ENCODE assay signal across 15 cellular contexts in genomic region chr16:12639044-12639443, GRCh38.
DNase-seq lines count a peak whose midpoint lies in the region; ATAC-seq, FAIRE-seq and TF ChIP-seq lines count a peak whose summit lies in the region.
"Had no signal": no experiment of that assay in that cellular context is flagged by ENCODE, and none has a peak within 500 bp of the region (broad histone marks: within the 10 kb centered on the region; RNA-seq: fewer than 3 reads in every experiment).

No MANE protein-coding gene starts in this region.

- TF ChIP-seq RAD21 in IMR-90 (IDR thresholded peaks at IDR 0.05; ENCODE audit: low read length) (no peak), GM12878 (IDR thresholded peaks at IDR 0.05; ENCODE audit: insufficient read depth, low read depth, low read length) (no peak)

- intact Hi-C loops in IMR-90 (cut with micrococcal nuclease) (no loop called here), GM12878 (cut with micrococcal nuclease; ENCODE audit: unreplicated experiment) (no loop called here), A673 (cut with micrococcal nuclease; ENCODE audit: unreplicated experiment) (no loop called here)

- no peaks in the 10 kb centered on the region for H3K9me1 ChIP-seq in IMR-90 (ENCODE audit: insufficient read depth, low read length)

- CTCF ChIA-PET in IMR-90 (lab: Yijun Ruan, JAX) (no interaction called here), GM12878 (lab: Yijun Ruan, JAX) (no interaction called here), GM10248 (lab: Yijun Ruan, JAX) (interaction anchor here (2.3 kb wide), 1 partner anchor 12 kb away, joined by 6 read pairs; no protein-coding TSS in a partner anchor), A673 (lab: Charles Lee) (no interaction called here)

- H4K5ac ChIP-seq in IMR-90 (ENCODE audit: low read depth, low read length): no peak overlapping the region
- H4K5ac ChIP-seq in mesendoderm (ENCODE audit: low read length): no peak overlapping the region

- H3K4me1 ChIP-seq in IMR-90 (ENCODE audit: control insufficient read depth, insufficient read depth, low read length): no peaks in the 10 kb centered on the region
- no peaks in the 10 kb centered on the region for H3K4me1 ChIP-seq in GM12878 (ENCODE audit: control insufficient read depth, insufficient read depth, low read length)
- H3K4me1 ChIP-seq in mesendoderm (ENCODE audit: control insufficient read depth, low read depth, low read length): no peaks in the 10 kb centered on the region
- no peaks in the 10 kb centered on the region for H3K4me1 ChIP-seq in A673 (ENCODE audit: insufficient read depth, low read length, poor library complexity, severe bottlenecking)
- H3K4me1 ChIP-seq: HAP-1, prostate gland, uterus had no signal

- H3K79me1 ChIP-seq in IMR-90 (ENCODE audit: low read depth in 1 of 2, low read length in 2 of 2) (no peaks in the 10 kb centered on the region), mesendoderm (ENCODE audit: low read length) (no peaks in the 10 kb centered on the region)

- in situ Hi-C loops in IMR-90 (cut with MboI; ENCODE audit: low sequenced_read_pairs): no loop called here
- in situ Hi-C loops in GM12878 (cut with MboI): no loop called here

- no peak for TF ChIP-seq CTCF in IMR-90 (conservative IDR thresholded peaks at IDR 0.05; ENCODE audit: low read depth, low read length)
- TF ChIP-seq CTCF in GM12878 (IDR thresholded peaks at IDR 0.05 in 2 of 3, conservative IDR thresholded peaks at IDR 0.05 in 1 of 3; ENCODE audit: control insufficient read depth in 2 of 3, extremely low read depth in 1 of 3, insufficient read depth in 1 of 3, low read depth in 3 of 3, low read length in 3 of 3): no peak
- TF ChIP-seq CTCF in GM10248 (IDR thresholded peaks at IDR 0.05; ENCODE audit: control extremely low read depth, extremely low read depth, low read depth, missing control alignments): no peak
- TF ChIP-seq CTCF in A673 (conservative IDR thresholded peaks at IDR 0.05; ENCODE audit: low read depth, low read length): no peak

- H3K36me3 ChIP-seq in IMR-90 (ENCODE audit: control insufficient read depth, insufficient read depth, low read length): no peaks in the 10 kb centered on the region
- no peaks in the 10 kb centered on the region for H3K36me3 ChIP-seq in GM12878 (ENCODE audit: control insufficient read depth in 2 of 2, insufficient read depth in 2 of 2, low read length in 1 of 2)
- no peaks in the 10 kb centered on the region for H3K36me3 ChIP-seq in mesendoderm (ENCODE audit: control insufficient read depth, insufficient read depth, low read length)
- H3K36me3 ChIP-seq in A673 (ENCODE audit: insufficient read depth, low read length, poor library complexity, severe bottlenecking): no peaks in the 10 kb centered on the region
- H3K36me3 ChIP-seq: HAP-1, prostate gland, uterus had no signal

- no peak for FAIRE-seq in GM12878 (lab: Jason Lieb, UNC)

- H2AFZ ChIP-seq in IMR-90 (replicated peaks; ENCODE audit: low read length, poor library complexity) (no peak overlapping the region), GM12878 (ENCODE audit: control insufficient read depth, low read depth, low read length) (no peak overlapping the region)

- H2BK120ac ChIP-seq in IMR-90 (ENCODE audit: low read depth, low read length) (no peak overlapping the region), mesendoderm (ENCODE audit: low read depth, low read length) (no peak overlapping the region)

- H3K18ac ChIP-seq in IMR-90 (ENCODE audit: low read depth, low read length): no peak overlapping the region
- no peak overlapping the region for H3K18ac ChIP-seq in mesendoderm (ENCODE audit: low read length)

- no peak overlapping the region for H2AK9ac ChIP-seq in IMR-90 (replicated peaks; ENCODE audit: low read depth, low read length, poor library complexity)

- dilution Hi-C loops in IMR-90 (cut with HindIII; ENCODE audit: low sequenced_read_pairs, unreplicated experiment): no loop called here

- TF ChIP-seq POLR2A in IMR-90 (IDR thresholded peaks at IDR 0.05; ENCODE audit: low read depth, low read length): no peak
- no peak for TF ChIP-seq POLR2A in GM12878 (IDR thresholded peaks at IDR 0.05; ENCODE audit: low read depth, low read length)

- H3K27ac ChIP-seq in IMR-90 (ENCODE audit: insufficient read depth, low read length) (no peak overlapping the region), GM12878 (ENCODE audit: control insufficient read depth, insufficient read depth) (no peak overlapping the region), mesendoderm (ENCODE audit: low read depth, low read length) (no peak overlapping the region), A673 (ENCODE audit: low read depth, low read length, poor library complexity, severe bottlenecking) (no peak overlapping the region)
- H3K27ac ChIP-seq: C4-2B, prostate gland, uterus had no signal

- no peak overlapping the region for H3K9ac ChIP-seq in IMR-90 (ENCODE audit: low read depth, low read length)
- H3K9ac ChIP-seq in GM12878 (ENCODE audit: control insufficient read depth, insufficient read depth, low read length): no peak overlapping the region
- H3K9ac ChIP-seq in mesendoderm (ENCODE audit: low read length): no peak overlapping the region

- no peak overlapping the region for H2BK20ac ChIP-seq in IMR-90 (ENCODE audit: low read depth, low read length)

- no peak for TF ChIP-seq EP300 in GM12878 (IDR thresholded peaks at IDR 0.05; ENCODE audit: borderline replicate concordance in 1 of 2, control insufficient read depth in 1 of 2, low read depth in 2 of 2, low read length in 2 of 2)

- H4K91ac ChIP-seq in IMR-90 (ENCODE audit: insufficient read depth, low read depth, low read length): no peak overlapping the region

- H3K9me3 ChIP-seq in IMR-90 (ENCODE audit: control insufficient read depth, insufficient read depth, low read length) (peaks cover 6% of the 10 kb centered on the region), GM12878 (replicated peaks; ENCODE audit: control insufficient read depth, insufficient read depth, low read length) (no peaks in the 10 kb centered on the region; the same call in 2 of the 3 replicates), A673 (ENCODE audit: low read depth, low read length, poor library complexity, severe bottlenecking) (no peaks in the 10 kb centered on the region)
- H3K9me3 ChIP-seq: HAP-1, prostate gland, uterus had no signal

- ATAC-seq in IMR-90 (ENCODE audit: low read depth): no peak
- ATAC-seq in GM12878: 0 out of 3 replicates have a peak, but pooled peaks have one; percentile 19
- no peak for ATAC-seq in stimulated activated naive CD8-positive, alpha-beta T cell treated with anti-CD3 and anti-CD28 coated beads, Interleukin-15, Interleukin-2, amounts not matched to agents 100 U/mL and 50 U/mL, for 24 hours

- POLR2A ChIA-PET in IMR-90 (lab: Charles Lee; ENCODE audit: unreplicated experiment) (no interaction called here), GM12878 (lab: Charles Lee) (no interaction called here), GM10248 (lab: Yijun Ruan, JAX) (no interaction called here), A673 (lab: Charles Lee; ENCODE audit: low non-redundant PET) (no interaction called here)

- no peak overlapping the region for H3K4me2 ChIP-seq in IMR-90 (ENCODE audit: low read depth, low read length)
- H3K4me2 ChIP-seq in GM12878 (ENCODE audit: control insufficient read depth, insufficient read depth): no peak overlapping the region
- H3K4me2 ChIP-seq in mesendoderm (ENCODE audit: low read length): no peak overlapping the region

- no peak overlapping the region for H3K56ac ChIP-seq in IMR-90 (ENCODE audit: extremely low read depth, insufficient read depth, low read length)
- H3K56ac ChIP-seq in mesendoderm (ENCODE audit: low read length): no peak overlapping the region

- H3K79me2 ChIP-seq in GM12878 (ENCODE audit: control insufficient read depth, insufficient read depth, low read length): no peaks in the 10 kb centered on the region
- no peaks in the 10 kb centered on the region for H3K79me2 ChIP-seq in mesendoderm (ENCODE audit: control insufficient read depth, insufficient read depth, low read length)

- BruUV-seq in IMR-90 (replicated peaks; lab: Mats Ljungman, UMichigan) (no TSS peak), GM12878 (replicated peaks; lab: Mats Ljungman, UMichigan) (no TSS peak), A673 (replicated peaks; lab: Mats Ljungman, UMichigan) (no TSS peak)

- H2AK5ac ChIP-seq in IMR-90 (ENCODE audit: low read depth, low read length) (no peak overlapping the region), mesendoderm (ENCODE audit: low read length) (no peak overlapping the region)

- H4K20me1 ChIP-seq in IMR-90 (ENCODE audit: insufficient read depth, low read length) (no peaks in the 10 kb centered on the region), GM12878 (ENCODE audit: control insufficient read depth, insufficient read depth) (no peaks in the 10 kb centered on the region)

- H3K27me3 ChIP-seq in IMR-90 (ENCODE audit: control insufficient read depth, insufficient read depth, low read length): no peaks in the 10 kb centered on the region
- no peaks in the 10 kb centered on the region for H3K27me3 ChIP-seq in GM12878 (replicated peaks in 1 of 2; ENCODE audit: control insufficient read depth in 2 of 2, insufficient read depth in 2 of 2, low read length in 1 of 2)
- H3K27me3 ChIP-seq in mesendoderm (ENCODE audit: insufficient read depth, low read length, poor library complexity): no peaks in the 10 kb centered on the region
- H3K27me3 ChIP-seq in A673 (replicated peaks; ENCODE audit: insufficient read depth, low read depth, low read length, poor library complexity): no peaks in the 10 kb centered on the region
- H3K27me3 ChIP-seq: uterus had no signal

- 33% methylated on average over 1 of the region's 4 CpGs; no CpG with 5 or more reads in 1 of the 2 experiments for WGBS in IMR-90 (ENCODE audit: extremely low coverage in 2 of 2, insufficient read length in 1 of 2), 2 experiments
- 44% methylated on average over 3 of the region's 4 CpGs for WGBS in GM12878 (ENCODE audit: insufficient coverage, insufficient replicate concordance, low lambda C conversion rate, missing lambda C conversion rate)
- WGBS in mesendoderm (ENCODE audit: extremely low coverage, insufficient coverage, low lambda C conversion rate): no CpG with 5 or more reads among the region's 4 CpGs

- H3K23ac ChIP-seq in IMR-90 (ENCODE audit: low read depth, low read length): no peak overlapping the region
- H3K23ac ChIP-seq in mesendoderm (ENCODE audit: low read length): no peak overlapping the region

- RAD21 ChIA-PET in GM12878 (lab: Charles Lee; ENCODE audit: unreplicated experiment): no interaction called here

- H2BK5ac ChIP-seq in IMR-90 (ENCODE audit: low read depth, low read length, poor library complexity, severe bottlenecking): no peak overlapping the region
- H2BK5ac ChIP-seq in mesendoderm (ENCODE audit: low read length): no peak overlapping the region

- H2BK15ac ChIP-seq in IMR-90 (ENCODE audit: low read depth, low read length) (no peak overlapping the region), mesendoderm (replicated peaks; ENCODE audit: low read depth) (no peak overlapping the region)

- peak; percentile 48 for DNase-seq in AG20443 (ENCODE audit: low spot score)
- peak; percentile 39 for DNase-seq in IMR-90
- no peak for DNase-seq in GM12878 (ENCODE audit: low read depth, low spot score)
- DNase-seq in mesendoderm: peak; percentile 60
- DNase-seq in iPS-NIHi11 (ENCODE audit: low spot score): no peak
- DNase-seq in GM10248 (ENCODE audit: extremely low spot score): no peak
- DNase-seq in stimulated activated naive CD8-positive, alpha-beta T cell treated with anti-CD3 and anti-CD28 coated beads, Interleukin-15, Interleukin-2, amounts not matched to agents 100 U/mL and 50 U/mL, for 24 hours: no peak
- DNase-seq in A673 (ENCODE audit: low spot score): no peak
- DNase-seq: activated naive CD4-positive, alpha-beta T cell treated with Interleukin-2 at 50 U/mL for 16 hours; NCI-H1436; NCI-H526; uterus had no signal

- no peak overlapping the region for H3K14ac ChIP-seq in IMR-90 (replicated peaks; ENCODE audit: low read depth, low read length)

- SMC1A ChIA-PET in GM12878 (lab: Charles Lee; ENCODE audit: uncharacterized antibody, unreplicated experiment): interaction anchor here (0.5 to 1.0 kb wide), 4 partner anchors 8 to 100 kb away, joined by 3 read pairs; no protein-coding TSS in a partner anchor

- H3K4me3 ChIP-seq in IMR-90 (ENCODE audit: insufficient read depth, low read depth, low read length) (no peak overlapping the region), GM12878 (no peak overlapping the region), mesendoderm (ENCODE audit: low read length) (no peak overlapping the region), A673 (ENCODE audit: low read depth, low read length, poor library complexity, severe bottlenecking) (no peak overlapping the region)
- H3K4me3 ChIP-seq: HAP-1, prostate gland, uterus had no signal

- H3K4ac ChIP-seq in IMR-90 (ENCODE audit: low read depth, low read length): no peak overlapping the region
- H3K4ac ChIP-seq in mesendoderm (ENCODE audit: low read depth, low read length): no peak overlapping the region

- no peak overlapping the region for H4K8ac ChIP-seq in IMR-90 (ENCODE audit: low read depth in 2 of 2, low read length in 2 of 2)
- H4K8ac ChIP-seq in mesendoderm (ENCODE audit: low read depth, low read length): no peak overlapping the region

Comparison
In these comparisons a context has a peak if more than half of its experiments do, and no peak if none do; other contexts are left out.
1. DNase-seq: peak in AG20443 (single experiment), IMR-90 (single experiment) and mesendoderm (single experiment); none in GM12878 (single experiment), iPS-NIHi11 (single experiment), GM10248 (single experiment), stimulated activated naive CD8-positive, alpha-beta T cell treated with anti-CD3 and anti-CD28 coated beads, Interleukin-15, Interleukin-2, amounts not matched to agents 100 U/mL and 50 U/mL, for 24 hours (single experiment) and A673 (single experiment).